10 cellular contexts compared by ENCODE assay signal in genomic region chr6:11374036-11375010, GRCh38.
DNase-seq lines count a peak whose midpoint lies in the region; ATAC-seq and TF ChIP-seq lines count a peak whose summit lies in the region.
"Had no signal": no experiment of that assay in that cellular context is flagged by ENCODE, and none has a peak within 500 bp of the region (broad histone marks: within the 10 kb centered on the region; RNA-seq: fewer than 3 reads in every experiment).

No MANE protein-coding gene starts in this region.

- H3K27me3 Mint-ChIP-seq in activated CD8-positive, alpha-beta memory T cell treated with anti-CD3 and anti-CD28 coated beads, Interleukin-2, amount 10 ng/mL, durations not matched to agents 7 days and 5 days: no peaks in the 10 kb centered on the region

- H3K36me3 ChIP-seq in SU-DHL-6 (ENCODE audit: low read length): peaks cover 37% of the 10 kb centered on the region
- peaks cover 0 to 54% (median 4%) of the 10 kb centered on the region in 6 donors for H3K36me3 ChIP-seq in spleen
- H3K36me3 ChIP-seq in sigmoid colon: no peaks in the 10 kb centered on the region
- H3K36me3 ChIP-seq: gastrocnemius medialis had no signal

- H3K27ac ChIP-seq in SU-DHL-6 (ENCODE audit: low read depth, low read length): peak overlapping the region; percentile 68
- peak overlapping the region; percentile 17 to 97 (median 70) for H3K27ac ChIP-seq in spleen
- H3K27ac ChIP-seq in sigmoid colon: peak overlapping the region in 1 of 4 donors; percentile 1
- H3K27ac ChIP-seq: SK-N-MC had no signal

- peak overlapping the region; percentile 6; the same call in 1 of the 2 replicates for H3K9ac ChIP-seq in SU-DHL-6 (ENCODE audit: low read length)

- TF ChIP-seq POLR2A in spleen (IDR thresholded peaks at IDR 0.05) (no peak), sigmoid colon (IDR thresholded peaks at IDR 0.05) (no peak)

- no peak overlapping the region for H3K27ac Mint-ChIP-seq in activated CD8-positive, alpha-beta memory T cell treated with anti-CD3 and anti-CD28 coated beads, Interleukin-2, amount 10 ng/mL, durations not matched to agents 7 days and 5 days

- H3K9me2 ChIP-seq in SU-DHL-6 (replicated peaks; ENCODE audit: insufficient read depth, low read length): no peaks in the 10 kb centered on the region

- H3K9me3 ChIP-seq in SU-DHL-6 (ENCODE audit: insufficient read depth, low read length) (no peaks in the 10 kb centered on the region), spleen (no peaks in the 10 kb centered on the region), sigmoid colon (no peaks in the 10 kb centered on the region)
- H3K9me3 ChIP-seq: gastrocnemius medialis had no signal

- no peak for TF ChIP-seq EP300 in sigmoid colon (IDR thresholded peaks at IDR 0.05)

- H3K27me3 ChIP-seq in SU-DHL-6 (ENCODE audit: low read length): no peaks in the 10 kb centered on the region
- H3K27me3 ChIP-seq in spleen (replicated peaks in 1 of 7): no peaks in the 10 kb centered on the region
- H3K27me3 ChIP-seq in sigmoid colon: no peaks in the 10 kb centered on the region
- H3K27me3 ChIP-seq: gastrocnemius medialis had no signal

- no peak for DNase-seq in activated CD8-positive, alpha-beta memory T cell treated with anti-CD3 and anti-CD28 coated beads, Interleukin-2, amount 10 ng/mL, durations not matched to agents 7 days and 5 days
- DNase-seq in activated CD8-positive, alpha-beta memory T cell treated with anti-CD3 and anti-CD28 coated beads, Interleukin-2, amount 50 U/mL, for 4 hours: no peak
- DNase-seq in spleen (no peak), NCI-H1930 (lab: John Stamatoyannopoulos, UW) (no peak), NCI-H1436 (lab: John Stamatoyannopoulos, UW) (no peak), sigmoid colon (no peak)
- DNase-seq: gastrocnemius medialis had no signal

- ATAC-seq in activated CD8-positive, alpha-beta memory T cell treated with anti-CD3 and anti-CD28 coated beads, Interleukin-2, amount 10 ng/mL, durations not matched to agents 7 days and 5 days: peak; percentile 50
- peak; percentile 86 for ATAC-seq in HG02943 (IDR thresholded peaks at IDR 0.05; ENCODE audit: low read depth, unreplicated experiment)

- CTCF ChIA-PET in activated CD8-positive, alpha-beta memory T cell treated with anti-CD3 and anti-CD28 coated beads, Interleukin-2, amount 10 ng/mL, durations not matched to agents 7 days and 5 days (lab: Charles Lee): interaction anchor here (1.3 kb wide), 2 partner anchors 9 to 122 kb away, joined by 4 read pairs; no protein-coding TSS in a partner anchor

- intact Hi-C loops in spleen (cut with DNase I; ENCODE audit: low total_unique reads) (no loop called here), sigmoid colon (cut with DNase I) (no loop called here)

- H3K4me2 ChIP-seq in SU-DHL-6 (ENCODE audit: low read depth, low read length, poor library complexity, severe bottlenecking): peak overlapping the region; percentile 48

- H3K36me3 Mint-ChIP-seq in activated CD8-positive, alpha-beta memory T cell treated with anti-CD3 and anti-CD28 coated beads, Interleukin-2, amount 10 ng/mL, durations not matched to agents 7 days and 5 days: peaks cover 66% of the 10 kb centered on the region

- TF ChIP-seq CTCF in SU-DHL-6 (IDR thresholded peaks at IDR 0.05; ENCODE audit: insufficient read depth, low read length, poor library complexity, severe bottlenecking): no peak
- no peak for TF ChIP-seq CTCF in spleen (IDR thresholded peaks at IDR 0.05 in 8 of 11, conservative IDR thresholded peaks at IDR 0.05 in 3 of 11)
- TF ChIP-seq CTCF in sigmoid colon (IDR thresholded peaks at IDR 0.05): no peak

- H3K4me3 ChIP-seq in SU-DHL-6 (ENCODE audit: insufficient read depth, low read length, poor library complexity, severe bottlenecking): peak overlapping the region; percentile 3
- peak overlapping the region in 1 of 8 donors; percentile 28 for H3K4me3 ChIP-seq in spleen
- no peak overlapping the region for H3K4me3 ChIP-seq in sigmoid colon
- H3K4me3 ChIP-seq: gastrocnemius medialis, SK-N-MC had no signal

- 40 to 58% (median 44%) methylated on average over 4 of the region's 4 CpGs for WGBS in spleen, 5 donors
- 26 to 38% methylated on average over 4 of the region's 4 CpGs for WGBS in sigmoid colon, 2 donors

- H3K79me2 ChIP-seq in SU-DHL-6 (ENCODE audit: insufficient read depth, low read length): peaks cover 98% of the 10 kb centered on the region

- peaks cover 52% of the 10 kb centered on the region for H3K4me1 Mint-ChIP-seq in activated CD8-positive, alpha-beta memory T cell treated with anti-CD3 and anti-CD28 coated beads, Interleukin-2, amount 10 ng/mL, durations not matched to agents 7 days and 5 days

- H2AFZ ChIP-seq in SU-DHL-6 (ENCODE audit: low read depth, low read length, severe bottlenecking): no peak overlapping the region

- H3F3A ChIP-seq in SU-DHL-6 (ENCODE audit: insufficient read depth): peaks cover 16% of the 10 kb centered on the region

- H3K4me3 Mint-ChIP-seq in activated CD8-positive, alpha-beta memory T cell treated with anti-CD3 and anti-CD28 coated beads, Interleukin-2, amount 10 ng/mL, durations not matched to agents 7 days and 5 days: no peak overlapping the region

- H4K20me1 ChIP-seq in SU-DHL-6 (ENCODE audit: low read depth, low read length): 0 out of 2 replicates have a peak, but pooled peaks cover 3% of the 10 kb centered on the region

- H3K4me1 ChIP-seq in spleen (peaks cover 23 to 100% (median 94%) of the 10 kb centered on the region in 6 donors), sigmoid colon (no peaks in the 10 kb centered on the region)
- H3K4me1 ChIP-seq: gastrocnemius medialis had no signal

- H3K9me3 Mint-ChIP-seq in activated CD8-positive, alpha-beta memory T cell treated with anti-CD3 and anti-CD28 coated beads, Interleukin-2, amount 10 ng/mL, durations not matched to agents 7 days and 5 days (ENCODE audit: low read depth): peaks cover 4% of the 10 kb centered on the region
